In genomic region chr16:8716592-8716991, GRCh38 we compare ENCODE assay signal across 22 cellular contexts. TPM values are rescaled to one million over a fixed set of nuclear protein-coding genes. Genes with fewer than 3 reads are reported as not detected.
DNase-seq lines count a peak whose midpoint lies in the region; ATAC-seq, FAIRE-seq and TF ChIP-seq lines count a peak whose summit lies in the region.
"Had no signal": no experiment of that assay in that cellular context is flagged by ENCODE, and none has a peak within 500 bp of the region (broad histone marks: within the 10 kb centered on the region; RNA-seq: fewer than 3 reads in every experiment).

No MANE protein-coding gene starts in this region.

- no peak for ATAC-seq in HG02840 (IDR thresholded peaks at IDR 0.05; ENCODE audit: low FRiP score, unreplicated experiment)
- ATAC-seq in GM21447 (IDR thresholded peaks at IDR 0.05; ENCODE audit: unreplicated experiment), result no peak
- ATAC-seq: HCT116, Right ventricle myocardium inferior had no signal

- no peak for TF ChIP-seq CTCF in astrocyte (IDR thresholded peaks at IDR 0.05; ENCODE audit: insufficient read depth, low read depth, low read length)
- no peak for TF ChIP-seq CTCF in neural cell (IDR thresholded peaks at IDR 0.05; ENCODE audit: poor library complexity, severe bottlenecking)

- DNase-seq in DMS53 (lab: John Stamatoyannopoulos, UW), result peak; percentile 70
- DNase-seq in DMS53 treated with DMSO at 0.1 percent for 48 hours (lab: John Stamatoyannopoulos, UW; ENCODE audit: unreplicated experiment), result no peak
- peak; percentile 55 for DNase-seq in NCI-H1105 treated with DMSO at 0.1 percent for 48 hours (lab: John Stamatoyannopoulos, UW)
- DNase-seq in astrocyte (ENCODE audit: low read depth), result peak; percentile 23
- DNase-seq in D341Med (ENCODE audit: low spot score), result no peak
- DNase-seq: activated CD4-positive, alpha-beta T cell treated with anti-CD3 and anti-CD28 coated beads, Interleukin-2, amount 50 U/mL, for 1 hour; Caco-2; NCI-H1048; NCI-H226 had no signal

- no peak overlapping the region for H3K27ac ChIP-seq in astrocyte (ENCODE audit: low read depth, low read length)
- no peak overlapping the region for H3K27ac ChIP-seq in neural cell (ENCODE audit: low read length)
- H3K27ac ChIP-seq: 22Rv1, skin epidermis had no signal

- H3K4me2 ChIP-seq in astrocyte (ENCODE audit: low read length) (no peak overlapping the region), neural cell (ENCODE audit: low read length) (no peak overlapping the region)

- H3K36me3 Mint-ChIP-seq in astrocyte (ENCODE audit: low read depth, unreplicated experiment), result peaks cover 2% of the 10 kb centered on the region

- no peak for FAIRE-seq in astrocyte (lab: Jason Lieb, UNC)
- FAIRE-seq: G401.6, GM19239, urothelium cell line had no signal

- H3K27ac Mint-ChIP-seq in astrocyte (ENCODE audit: unreplicated experiment), result peak overlapping the region; percentile 47
- H3K27ac Mint-ChIP-seq: B cell, nephron, progenitor cell of endocrine pancreas had no signal

- H2AFZ ChIP-seq in astrocyte (ENCODE audit: low read depth, low read length), result no peak overlapping the region
- H2AFZ ChIP-seq in neural cell (ENCODE audit: low read depth, low read length), result no peak overlapping the region

- TF ChIP-seq RAD21 in neural cell (conservative IDR thresholded peaks at IDR 0.05), result no peak

- peaks cover 2% of the 10 kb centered on the region for H3K4me1 Mint-ChIP-seq in astrocyte (ENCODE audit: low read depth, unreplicated experiment)

- no peaks in the 10 kb centered on the region for H3K9me2 ChIP-seq in neural cell (ENCODE audit: insufficient read depth, low read length)

- H3K4me3 ChIP-seq in astrocyte (ENCODE audit: insufficient read depth, low read depth, low read length) (no peak overlapping the region), neural cell (ENCODE audit: low read length) (peak overlapping the region; percentile 42)
- H3K4me3 ChIP-seq: skin epidermis had no signal

- peaks cover 48% of the 10 kb centered on the region for H3K27me3 ChIP-seq in astrocyte (ENCODE audit: insufficient read depth, low read length)
- H3K27me3 ChIP-seq in neural cell (ENCODE audit: insufficient read depth, low read depth, low read length), result no peaks in the 10 kb centered on the region

- peaks cover 9% of the 10 kb centered on the region for H3F3A ChIP-seq in neural cell (ENCODE audit: insufficient read depth, low read length, poor library complexity, severe bottlenecking)

- no peak overlapping the region for H3K9ac ChIP-seq in astrocyte (ENCODE audit: low read length)
- H3K9ac ChIP-seq in neural cell (ENCODE audit: low read length), result no peak overlapping the region

- H3K79me2 ChIP-seq in astrocyte (ENCODE audit: insufficient read depth, low read length) (no peaks in the 10 kb centered on the region), neural cell (replicated peaks; ENCODE audit: insufficient read depth, low read length) (peaks cover 65% of the 10 kb centered on the region)

- no peak for TF ChIP-seq EP300 in neural cell (conservative IDR thresholded peaks at IDR 0.05; ENCODE audit: poor library complexity, severe bottlenecking)

- H4K20me1 ChIP-seq in astrocyte (ENCODE audit: insufficient read depth, low read length) (peaks cover under 1% of the 10 kb centered on the region), neural cell (ENCODE audit: insufficient read depth) (no peaks in the 10 kb centered on the region)

- H3K9me3 ChIP-seq in astrocyte (ENCODE audit: insufficient read depth, low read depth, low read length) (peaks cover 4% of the 10 kb centered on the region), neural cell (ENCODE audit: low read length) (no peaks in the 10 kb centered on the region)

- no peak overlapping the region for H3K4me3 Mint-ChIP-seq in astrocyte (ENCODE audit: unreplicated experiment)
- H3K4me3 Mint-ChIP-seq: B cell, nephron had no signal

- H3K4me1 ChIP-seq in astrocyte (ENCODE audit: insufficient read depth, low read length), result peaks cover 3% of the 10 kb centered on the region

- no peaks in the 10 kb centered on the region for H3K36me3 ChIP-seq in astrocyte (ENCODE audit: insufficient read depth, low read length)
- no peaks in the 10 kb centered on the region for H3K36me3 ChIP-seq in neural cell (ENCODE audit: insufficient read depth, low read length)

- no peaks in the 10 kb centered on the region for H3K9me3 Mint-ChIP-seq in astrocyte (ENCODE audit: unreplicated experiment)

- peaks cover 3% of the 10 kb centered on the region for H3K27me3 Mint-ChIP-seq in astrocyte (ENCODE audit: low read depth, unreplicated experiment)
- H3K27me3 Mint-ChIP-seq: B cell, progenitor cell of endocrine pancreas had no signal

TF ChIP-seq in neural cell, 6 proteins besides CTCF, POLR2A, EP300 and RAD21:
- TF ChIP-seq SMC3 (conservative IDR thresholded peaks at IDR 0.05; ENCODE audit: poor library complexity), result no peak
- TF ChIP-seq MXI1 (conservative IDR thresholded peaks at IDR 0.05; ENCODE audit: poor library complexity, severe bottlenecking), result no peak
- no peak for TF ChIP-seq TAF1 (IDR thresholded peaks at IDR 0.05; ENCODE audit: low read depth)

RNA-seq across cellular contexts. Expression of gene ABAT, which starts 42.2 kb away (rescaled TPM):
- 22.8 and 23.3 TPM in 2 replicates for total RNA-seq in astrocyte
- polyA plus RNA-seq in neural cell, result 125 and 132 TPM in 2 replicates
- polyA minus RNA-seq in neural cell, result 187 and 206 TPM in 2 replicates

Comparison
In these comparisons a context has a peak if more than half of its experiments do, and no peak if none do; other contexts are left out.
1. DNase-seq: peak in DMS53 (single experiment), NCI-H1105 treated with DMSO at 0.1 percent for 48 hours (single experiment) and astrocyte (single experiment); none in DMS53 treated with DMSO at 0.1 percent for 48 hours (single experiment) and D341Med (single experiment).